ENCODE assay signal across 17 cellular contexts in the genomic region with DNA sequence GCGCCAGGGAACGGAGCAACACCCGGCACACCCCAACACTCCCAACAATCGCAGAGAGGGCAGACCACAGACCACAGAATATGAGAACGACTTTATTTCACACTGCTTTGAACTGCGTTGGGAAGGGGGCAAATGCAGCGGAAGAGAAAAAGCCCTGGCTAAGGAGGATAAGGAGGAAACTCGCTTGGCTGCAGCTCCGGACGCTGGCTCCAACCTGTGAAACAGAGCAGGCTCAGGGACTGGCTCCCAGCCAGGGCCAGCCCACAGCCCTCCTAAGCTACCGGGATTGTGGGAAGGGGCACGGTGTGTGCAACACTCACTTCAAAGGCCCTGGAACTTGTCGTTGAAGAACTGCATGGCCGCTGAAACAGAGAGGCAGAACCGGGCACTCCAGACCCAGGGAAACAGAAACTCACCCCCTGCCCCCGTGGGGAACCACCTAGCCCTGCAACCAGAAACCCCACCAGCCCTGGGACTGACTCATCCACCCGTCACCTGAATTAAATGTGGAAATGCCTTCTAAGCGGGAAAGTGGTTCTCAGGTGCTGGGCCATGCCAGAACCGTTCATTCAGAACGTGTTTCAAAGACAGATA. TPM values are rescaled to one million over a fixed set of nuclear protein-coding genes. Genes with fewer than 3 reads are reported as not detected.
"Had no signal": no experiment of that assay in that cellular context is flagged by ENCODE, and none has a peak within 500 bp of the region (broad histone marks: within the 10 kb centered on the region; RNA-seq: fewer than 3 reads in every experiment).

No MANE protein-coding gene starts in this region.

RNA-seq across cellular contexts. Expression of a gene that starts 2.4 kb away (rescaled TPM):
- total RNA-seq: naive thymus-derived CD8-positive, alpha-beta T cell; natural killer cell treated with Interleukin-12 subunit alpha and Interleukin-12 subunit beta and Interleukin-15 and Interleukin-18, amount 100 ng/mL, for 72 hours; neural crest cell; omental fat pad; osteocyte; pancreas; posterior vena cava; pulmonary artery endothelial cell; right atrium auricular region; sciatic nerve; smooth muscle cell; spleen; suprapubic skin; transverse colon; upper lobe of right lung; urinary bladder; uterus had no signal

RNA-seq across cellular contexts. Expression of a gene that starts 42.7 kb away (rescaled TPM):
- total RNA-seq: naive thymus-derived CD8-positive, alpha-beta T cell; natural killer cell treated with Interleukin-12 subunit alpha and Interleukin-12 subunit beta and Interleukin-15 and Interleukin-18, amount 100 ng/mL, for 72 hours; neural crest cell; omental fat pad; osteocyte; pancreas; posterior vena cava; pulmonary artery endothelial cell; right atrium auricular region; sciatic nerve; smooth muscle cell; spleen; suprapubic skin; transverse colon; upper lobe of right lung; urinary bladder; uterus had no signal
